In the genomic region with DNA sequence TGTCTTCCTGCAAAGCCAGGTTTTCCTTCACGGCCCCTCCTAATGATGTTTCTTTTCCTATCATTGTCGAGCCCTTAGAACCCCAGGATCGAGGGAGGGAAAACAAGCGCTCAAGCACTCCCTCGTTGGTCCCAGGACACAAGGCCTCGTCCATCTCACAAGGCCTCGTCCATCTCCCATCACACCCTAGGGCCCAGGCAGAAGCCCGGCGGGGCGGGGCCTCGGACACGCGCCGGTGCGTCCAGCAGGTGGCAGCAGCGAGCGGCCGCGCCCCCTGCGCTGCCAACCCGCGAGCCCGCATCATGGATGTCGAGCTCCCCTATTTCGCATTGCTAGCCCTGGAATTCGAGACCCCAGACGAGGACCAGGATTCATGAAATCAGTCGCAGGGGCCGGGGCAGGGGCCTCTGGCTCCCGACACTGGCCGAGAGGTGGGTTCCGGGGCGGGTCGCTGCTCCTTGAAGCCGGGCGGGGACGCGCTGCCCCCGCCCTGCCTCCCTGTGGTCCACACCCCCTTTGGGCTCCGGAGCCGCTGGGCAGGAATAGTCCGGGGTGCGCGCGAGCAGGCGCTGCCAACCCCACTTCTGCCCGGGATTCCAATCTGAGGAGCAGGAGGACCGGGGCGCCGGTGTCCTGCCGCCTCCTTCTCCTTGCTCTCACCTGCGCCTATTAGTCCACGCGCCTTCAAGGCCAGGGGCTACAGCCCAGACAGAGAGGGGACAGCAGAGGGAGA, we compare ENCODE assay signal across 1 cellular context.
TF ChIP-seq lines count a peak whose summit lies in the region.

A gene (plus strand): TSS at position 270 of the 733 bp plus-strand sequence. CDS start 603 bp downstream, outside the sequence.

TF ChIP-seq in WTC11, 78 proteins besides CTCF, POLR2A, EP300 and RAD21 (continued from another document and continues in another):
- TF ChIP-seq, protein P1, sequence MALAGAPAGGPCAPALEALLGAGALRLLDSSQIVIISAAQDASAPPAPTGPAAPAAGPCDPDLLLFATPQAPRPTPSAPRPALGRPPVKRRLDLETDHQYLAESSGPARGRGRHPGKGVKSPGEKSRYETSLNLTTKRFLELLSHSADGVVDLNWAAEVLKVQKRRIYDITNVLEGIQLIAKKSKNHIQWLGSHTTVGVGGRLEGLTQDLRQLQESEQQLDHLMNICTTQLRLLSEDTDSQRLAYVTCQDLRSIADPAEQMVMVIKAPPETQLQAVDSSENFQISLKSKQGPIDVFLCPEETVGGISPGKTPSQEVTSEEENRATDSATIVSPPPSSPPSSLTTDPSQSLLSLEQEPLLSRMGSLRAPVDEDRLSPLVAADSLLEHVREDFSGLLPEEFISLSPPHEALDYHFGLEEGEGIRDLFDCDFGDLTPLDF (CRISPR knock-in tag; IDR thresholded peaks at IDR 0.05): peak; percentile 91
- TF ChIP-seq CBFB (CRISPR knock-in tag; IDR thresholded peaks at IDR 0.05; ENCODE audit: low read depth) (no peak), SMAD3 (CRISPR knock-in tag; IDR thresholded peaks at IDR 0.05; ENCODE audit: borderline replicate concordance) (peak; percentile 84), ZNF219 (CRISPR knock-in tag; IDR thresholded peaks at IDR 0.05; ENCODE audit: borderline replicate concordance) (no peak), NFE2L1 (CRISPR knock-in tag; IDR thresholded peaks at IDR 0.05) (0 out of 2 replicates have a peak, but pooled peaks have one; percentile 75), TP53 (CRISPR knock-in tag; IDR thresholded peaks at IDR 0.05) (peak; percentile 61; the same call in 1 of the 2 replicates), NFYB (CRISPR knock-in tag; conservative IDR thresholded peaks at IDR 0.05; ENCODE audit: low read depth) (no peak; the same call in 1 of the 2 replicates), EMX1 (CRISPR knock-in tag; IDR thresholded peaks at IDR 0.05) (no peak), ZNF232 (CRISPR knock-in tag; IDR thresholded peaks at IDR 0.05) (peak; percentile 82; the same call in 1 of the 2 replicates), TEAD4 (CRISPR knock-in tag; IDR thresholded peaks at IDR 0.05) (0 out of 2 replicates have a peak, but pooled peaks have one; percentile 46), NR2C2 (CRISPR knock-in tag; IDR thresholded peaks at IDR 0.05) (no peak), ZNF416 (CRISPR knock-in tag; IDR thresholded peaks at IDR 0.05) (no peak), ZNF138 (CRISPR knock-in tag; conservative IDR thresholded peaks at IDR 0.05) (peak; percentile 70; the same call in 1 of the 2 replicates), ESRRA (CRISPR knock-in tag; IDR thresholded peaks at IDR 0.05; ENCODE audit: borderline replicate concordance) (peak; percentile 36; the same call in 1 of the 2 replicates), OVOL2 (CRISPR knock-in tag; IDR thresholded peaks at IDR 0.05; ENCODE audit: borderline replicate concordance) (no peak), SMAD4 (CRISPR knock-in tag; IDR thresholded peaks at IDR 0.05) (no peak), SP1 (CRISPR knock-in tag; conservative IDR thresholded peaks at IDR 0.05) (peak; percentile 87), FOXK1 (CRISPR knock-in tag; IDR thresholded peaks at IDR 0.05) (peak; percentile 67)
- TF ChIP-seq, protein P2, sequence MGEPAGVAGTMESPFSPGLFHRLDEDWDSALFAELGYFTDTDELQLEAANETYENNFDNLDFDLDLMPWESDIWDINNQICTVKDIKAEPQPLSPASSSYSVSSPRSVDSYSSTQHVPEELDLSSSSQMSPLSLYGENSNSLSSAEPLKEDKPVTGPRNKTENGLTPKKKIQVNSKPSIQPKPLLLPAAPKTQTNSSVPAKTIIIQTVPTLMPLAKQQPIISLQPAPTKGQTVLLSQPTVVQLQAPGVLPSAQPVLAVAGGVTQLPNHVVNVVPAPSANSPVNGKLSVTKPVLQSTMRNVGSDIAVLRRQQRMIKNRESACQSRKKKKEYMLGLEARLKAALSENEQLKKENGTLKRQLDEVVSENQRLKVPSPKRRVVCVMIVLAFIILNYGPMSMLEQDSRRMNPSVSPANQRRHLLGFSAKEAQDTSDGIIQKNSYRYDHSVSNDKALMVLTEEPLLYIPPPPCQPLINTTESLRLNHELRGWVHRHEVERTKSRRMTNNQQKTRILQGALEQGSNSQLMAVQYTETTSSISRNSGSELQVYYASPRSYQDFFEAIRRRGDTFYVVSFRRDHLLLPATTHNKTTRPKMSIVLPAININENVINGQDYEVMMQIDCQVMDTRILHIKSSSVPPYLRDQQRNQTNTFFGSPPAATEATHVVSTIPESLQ (CRISPR knock-in tag; IDR thresholded peaks at IDR 0.05): no peak
- TF ChIP-seq, protein P3, sequence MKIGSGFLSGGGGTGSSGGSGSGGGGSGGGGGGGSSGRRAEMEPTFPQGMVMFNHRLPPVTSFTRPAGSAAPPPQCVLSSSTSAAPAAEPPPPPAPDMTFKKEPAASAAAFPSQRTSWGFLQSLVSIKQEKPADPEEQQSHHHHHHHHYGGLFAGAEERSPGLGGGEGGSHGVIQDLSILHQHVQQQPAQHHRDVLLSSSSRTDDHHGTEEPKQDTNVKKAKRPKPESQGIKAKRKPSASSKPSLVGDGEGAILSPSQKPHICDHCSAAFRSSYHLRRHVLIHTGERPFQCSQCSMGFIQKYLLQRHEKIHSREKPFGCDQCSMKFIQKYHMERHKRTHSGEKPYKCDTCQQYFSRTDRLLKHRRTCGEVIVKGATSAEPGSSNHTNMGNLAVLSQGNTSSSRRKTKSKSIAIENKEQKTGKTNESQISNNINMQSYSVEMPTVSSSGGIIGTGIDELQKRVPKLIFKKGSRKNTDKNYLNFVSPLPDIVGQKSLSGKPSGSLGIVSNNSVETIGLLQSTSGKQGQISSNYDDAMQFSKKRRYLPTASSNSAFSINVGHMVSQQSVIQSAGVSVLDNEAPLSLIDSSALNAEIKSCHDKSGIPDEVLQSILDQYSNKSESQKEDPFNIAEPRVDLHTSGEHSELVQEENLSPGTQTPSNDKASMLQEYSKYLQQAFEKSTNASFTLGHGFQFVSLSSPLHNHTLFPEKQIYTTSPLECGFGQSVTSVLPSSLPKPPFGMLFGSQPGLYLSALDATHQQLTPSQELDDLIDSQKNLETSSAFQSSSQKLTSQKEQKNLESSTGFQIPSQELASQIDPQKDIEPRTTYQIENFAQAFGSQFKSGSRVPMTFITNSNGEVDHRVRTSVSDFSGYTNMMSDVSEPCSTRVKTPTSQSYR (CRISPR knock-in tag; IDR thresholded peaks at IDR 0.05): 0 out of 2 replicates have a peak, but pooled peaks have one; percentile 49
- TF ChIP-seq, protein P4, sequence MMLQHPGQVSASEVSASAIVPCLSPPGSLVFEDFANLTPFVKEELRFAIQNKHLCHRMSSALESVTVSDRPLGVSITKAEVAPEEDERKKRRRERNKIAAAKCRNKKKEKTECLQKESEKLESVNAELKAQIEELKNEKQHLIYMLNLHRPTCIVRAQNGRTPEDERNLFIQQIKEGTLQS (CRISPR knock-in tag; conservative IDR thresholded peaks at IDR 0.05): no peak
- TF ChIP-seq, protein P5, sequence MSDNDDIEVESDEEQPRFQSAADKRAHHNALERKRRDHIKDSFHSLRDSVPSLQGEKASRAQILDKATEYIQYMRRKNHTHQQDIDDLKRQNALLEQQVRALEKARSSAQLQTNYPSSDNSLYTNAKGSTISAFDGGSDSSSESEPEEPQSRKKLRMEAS (CRISPR knock-in tag; IDR thresholded peaks at IDR 0.05): peak; percentile 99
- TF ChIP-seq, protein P6, sequence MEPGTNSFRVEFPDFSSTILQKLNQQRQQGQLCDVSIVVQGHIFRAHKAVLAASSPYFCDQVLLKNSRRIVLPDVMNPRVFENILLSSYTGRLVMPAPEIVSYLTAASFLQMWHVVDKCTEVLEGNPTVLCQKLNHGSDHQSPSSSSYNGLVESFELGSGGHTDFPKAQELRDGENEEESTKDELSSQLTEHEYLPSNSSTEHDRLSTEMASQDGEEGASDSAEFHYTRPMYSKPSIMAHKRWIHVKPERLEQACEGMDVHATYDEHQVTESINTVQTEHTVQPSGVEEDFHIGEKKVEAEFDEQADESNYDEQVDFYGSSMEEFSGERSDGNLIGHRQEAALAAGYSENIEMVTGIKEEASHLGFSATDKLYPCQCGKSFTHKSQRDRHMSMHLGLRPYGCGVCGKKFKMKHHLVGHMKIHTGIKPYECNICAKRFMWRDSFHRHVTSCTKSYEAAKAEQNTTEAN (CRISPR knock-in tag; IDR thresholded peaks at IDR 0.05): peak; percentile 67; the same call in 1 of the 2 replicates
- TF ChIP-seq, protein P7, sequence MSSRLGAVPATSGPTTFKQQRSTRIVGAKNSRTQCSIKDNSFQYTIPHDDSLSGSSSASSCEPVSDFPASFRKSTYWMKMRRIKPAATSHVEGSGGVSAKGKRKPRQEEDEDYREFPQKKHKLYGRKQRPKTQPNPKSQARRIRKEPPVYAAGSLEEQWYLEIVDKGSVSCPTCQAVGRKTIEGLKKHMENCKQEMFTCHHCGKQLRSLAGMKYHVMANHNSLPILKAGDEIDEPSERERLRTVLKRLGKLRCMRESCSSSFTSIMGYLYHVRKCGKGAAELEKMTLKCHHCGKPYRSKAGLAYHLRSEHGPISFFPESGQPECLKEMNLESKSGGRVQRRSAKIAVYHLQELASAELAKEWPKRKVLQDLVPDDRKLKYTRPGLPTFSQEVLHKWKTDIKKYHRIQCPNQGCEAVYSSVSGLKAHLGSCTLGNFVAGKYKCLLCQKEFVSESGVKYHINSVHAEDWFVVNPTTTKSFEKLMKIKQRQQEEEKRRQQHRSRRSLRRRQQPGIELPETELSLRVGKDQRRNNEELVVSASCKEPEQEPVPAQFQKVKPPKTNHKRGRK (CRISPR knock-in tag; IDR thresholded peaks at IDR 0.05; ENCODE audit: borderline replicate concordance): no peak
- TF ChIP-seq, protein P8, sequence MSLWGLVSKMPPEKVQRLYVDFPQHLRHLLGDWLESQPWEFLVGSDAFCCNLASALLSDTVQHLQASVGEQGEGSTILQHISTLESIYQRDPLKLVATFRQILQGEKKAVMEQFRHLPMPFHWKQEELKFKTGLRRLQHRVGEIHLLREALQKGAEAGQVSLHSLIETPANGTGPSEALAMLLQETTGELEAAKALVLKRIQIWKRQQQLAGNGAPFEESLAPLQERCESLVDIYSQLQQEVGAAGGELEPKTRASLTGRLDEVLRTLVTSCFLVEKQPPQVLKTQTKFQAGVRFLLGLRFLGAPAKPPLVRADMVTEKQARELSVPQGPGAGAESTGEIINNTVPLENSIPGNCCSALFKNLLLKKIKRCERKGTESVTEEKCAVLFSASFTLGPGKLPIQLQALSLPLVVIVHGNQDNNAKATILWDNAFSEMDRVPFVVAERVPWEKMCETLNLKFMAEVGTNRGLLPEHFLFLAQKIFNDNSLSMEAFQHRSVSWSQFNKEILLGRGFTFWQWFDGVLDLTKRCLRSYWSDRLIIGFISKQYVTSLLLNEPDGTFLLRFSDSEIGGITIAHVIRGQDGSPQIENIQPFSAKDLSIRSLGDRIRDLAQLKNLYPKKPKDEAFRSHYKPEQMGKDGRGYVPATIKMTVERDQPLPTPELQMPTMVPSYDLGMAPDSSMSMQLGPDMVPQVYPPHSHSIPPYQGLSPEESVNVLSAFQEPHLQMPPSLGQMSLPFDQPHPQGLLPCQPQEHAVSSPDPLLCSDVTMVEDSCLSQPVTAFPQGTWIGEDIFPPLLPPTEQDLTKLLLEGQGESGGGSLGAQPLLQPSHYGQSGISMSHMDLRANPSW (CRISPR knock-in tag; conservative IDR thresholded peaks at IDR 0.05; ENCODE audit: low read depth): no peak
- TF ChIP-seq, protein P9, sequence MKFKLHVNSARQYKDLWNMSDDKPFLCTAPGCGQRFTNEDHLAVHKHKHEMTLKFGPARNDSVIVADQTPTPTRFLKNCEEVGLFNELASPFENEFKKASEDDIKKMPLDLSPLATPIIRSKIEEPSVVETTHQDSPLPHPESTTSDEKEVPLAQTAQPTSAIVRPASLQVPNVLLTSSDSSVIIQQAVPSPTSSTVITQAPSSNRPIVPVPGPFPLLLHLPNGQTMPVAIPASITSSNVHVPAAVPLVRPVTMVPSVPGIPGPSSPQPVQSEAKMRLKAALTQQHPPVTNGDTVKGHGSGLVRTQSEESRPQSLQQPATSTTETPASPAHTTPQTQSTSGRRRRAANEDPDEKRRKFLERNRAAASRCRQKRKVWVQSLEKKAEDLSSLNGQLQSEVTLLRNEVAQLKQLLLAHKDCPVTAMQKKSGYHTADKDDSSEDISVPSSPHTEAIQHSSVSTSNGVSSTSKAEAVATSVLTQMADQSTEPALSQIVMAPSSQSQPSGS (CRISPR knock-in tag; IDR thresholded peaks at IDR 0.05; ENCODE audit: borderline replicate concordance, low read depth): peak; percentile 48; the same call in 1 of the 2 replicates
- TF ChIP-seq, protein P10, sequence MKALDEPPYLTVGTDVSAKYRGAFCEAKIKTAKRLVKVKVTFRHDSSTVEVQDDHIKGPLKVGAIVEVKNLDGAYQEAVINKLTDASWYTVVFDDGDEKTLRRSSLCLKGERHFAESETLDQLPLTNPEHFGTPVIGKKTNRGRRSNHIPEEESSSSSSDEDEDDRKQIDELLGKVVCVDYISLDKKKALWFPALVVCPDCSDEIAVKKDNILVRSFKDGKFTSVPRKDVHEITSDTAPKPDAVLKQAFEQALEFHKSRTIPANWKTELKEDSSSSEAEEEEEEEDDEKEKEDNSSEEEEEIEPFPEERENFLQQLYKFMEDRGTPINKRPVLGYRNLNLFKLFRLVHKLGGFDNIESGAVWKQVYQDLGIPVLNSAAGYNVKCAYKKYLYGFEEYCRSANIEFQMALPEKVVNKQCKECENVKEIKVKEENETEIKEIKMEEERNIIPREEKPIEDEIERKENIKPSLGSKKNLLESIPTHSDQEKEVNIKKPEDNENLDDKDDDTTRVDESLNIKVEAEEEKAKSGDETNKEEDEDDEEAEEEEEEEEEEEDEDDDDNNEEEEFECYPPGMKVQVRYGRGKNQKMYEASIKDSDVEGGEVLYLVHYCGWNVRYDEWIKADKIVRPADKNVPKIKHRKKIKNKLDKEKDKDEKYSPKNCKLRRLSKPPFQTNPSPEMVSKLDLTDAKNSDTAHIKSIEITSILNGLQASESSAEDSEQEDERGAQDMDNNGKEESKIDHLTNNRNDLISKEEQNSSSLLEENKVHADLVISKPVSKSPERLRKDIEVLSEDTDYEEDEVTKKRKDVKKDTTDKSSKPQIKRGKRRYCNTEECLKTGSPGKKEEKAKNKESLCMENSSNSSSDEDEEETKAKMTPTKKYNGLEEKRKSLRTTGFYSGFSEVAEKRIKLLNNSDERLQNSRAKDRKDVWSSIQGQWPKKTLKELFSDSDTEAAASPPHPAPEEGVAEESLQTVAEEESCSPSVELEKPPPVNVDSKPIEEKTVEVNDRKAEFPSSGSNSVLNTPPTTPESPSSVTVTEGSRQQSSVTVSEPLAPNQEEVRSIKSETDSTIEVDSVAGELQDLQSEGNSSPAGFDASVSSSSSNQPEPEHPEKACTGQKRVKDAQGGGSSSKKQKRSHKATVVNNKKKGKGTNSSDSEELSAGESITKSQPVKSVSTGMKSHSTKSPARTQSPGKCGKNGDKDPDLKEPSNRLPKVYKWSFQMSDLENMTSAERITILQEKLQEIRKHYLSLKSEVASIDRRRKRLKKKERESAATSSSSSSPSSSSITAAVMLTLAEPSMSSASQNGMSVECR (CRISPR knock-in tag; IDR thresholded peaks at IDR 0.05; ENCODE audit: borderline replicate concordance): peak; percentile 90; the same call in 1 of the 2 replicates
- TF ChIP-seq, protein P11, sequence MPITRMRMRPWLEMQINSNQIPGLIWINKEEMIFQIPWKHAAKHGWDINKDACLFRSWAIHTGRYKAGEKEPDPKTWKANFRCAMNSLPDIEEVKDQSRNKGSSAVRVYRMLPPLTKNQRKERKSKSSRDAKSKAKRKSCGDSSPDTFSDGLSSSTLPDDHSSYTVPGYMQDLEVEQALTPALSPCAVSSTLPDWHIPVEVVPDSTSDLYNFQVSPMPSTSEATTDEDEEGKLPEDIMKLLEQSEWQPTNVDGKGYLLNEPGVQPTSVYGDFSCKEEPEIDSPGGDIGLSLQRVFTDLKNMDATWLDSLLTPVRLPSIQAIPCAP (CRISPR knock-in tag; IDR thresholded peaks at IDR 0.05): peak; percentile 88
